Comparison of ENCODE assay signal across 19 cellular contexts in genomic region chr2:24026233-24026632, GRCh38. TPM values are rescaled to one million over a fixed set of nuclear protein-coding genes. Genes with fewer than 3 reads are reported as not detected.
"Had no signal": no experiment of that assay in that cellular context is flagged by ENCODE, and none has a peak within 500 bp of the region (broad histone marks: within the 10 kb centered on the region; RNA-seq: fewer than 3 reads in every experiment).

No MANE protein-coding gene starts in this region.

- H3K9me3 Mint-ChIP-seq: activated naive CD4-positive, alpha-beta T cell treated with anti-CD3 and anti-CD28 coated beads, Interleukin-2, amount 50 U/mL, for 24 hours; central memory CD8-positive, alpha-beta T cell; mesothelial cell of epicardium; nephron progenitor cell; stimulated activated naive CD8-positive, alpha-beta T cell treated with anti-CD3 and anti-CD28 coated beads, Interleukin-15, amount 100 ng/mL, for 72 hours; T-cell had no signal

- ATAC-seq: left colon; lower lobe of right lung; stimulated activated naive CD8-positive, alpha-beta T cell treated with anti-CD3 and anti-CD28 coated beads, Interleukin-15, amount 100 ng/mL, for 72 hours; T-cell had no signal

- H3K27ac ChIP-seq: brain microvascular endothelial cell, coronary artery, esophagus squamous epithelium, lower lobe of right lung, thoracic aorta had no signal

- H3K4me1 ChIP-seq: esophagus squamous epithelium, lower lobe of right lung had no signal

- H3K4me1 Mint-ChIP-seq: activated naive CD4-positive, alpha-beta T cell treated with anti-CD3 and anti-CD28 coated beads, Interleukin-2, amount 50 U/mL, for 24 hours; central memory CD8-positive, alpha-beta T cell; mesothelial cell of epicardium; nephron progenitor cell; stimulated activated naive CD8-positive, alpha-beta T cell treated with anti-CD3 and anti-CD28 coated beads, Interleukin-15, amount 100 ng/mL, for 72 hours; T-cell had no signal

- H3K4me3 ChIP-seq: coronary artery, esophagus squamous epithelium, lower lobe of right lung, thoracic aorta had no signal

- H3K27me3 ChIP-seq: brain microvascular endothelial cell, esophagus squamous epithelium had no signal

- FAIRE-seq: islet of Langerhans had no signal

- H3K9me3 ChIP-seq: esophagus squamous epithelium, lower lobe of right lung, thoracic aorta had no signal

- H3K4me3 Mint-ChIP-seq: activated naive CD4-positive, alpha-beta T cell treated with anti-CD3 and anti-CD28 coated beads, Interleukin-2, amount 50 U/mL, for 24 hours; central memory CD8-positive, alpha-beta T cell; mesothelial cell of epicardium; nephron progenitor cell; stimulated activated naive CD8-positive, alpha-beta T cell treated with anti-CD3 and anti-CD28 coated beads, Interleukin-15, amount 100 ng/mL, for 72 hours; T-cell had no signal

- DNase-seq: activated CD4-positive, alpha-beta T cell treated with anti-CD3 and anti-CD28 coated beads, Interleukin-2, amount 50 U/mL, for 48 hours; activated effector memory CD4-positive, alpha-beta T cell treated with anti-CD3 and anti-CD28 coated beads, Interleukin-2, amount 50 U/mL, for 16 hours; activated T-cell treated with anti-CD3 and anti-CD28 coated beads, Interleukin-2, amount 50 U/mL, for 48 hours; amniotic stem cell; brain microvascular endothelial cell; esophagus squamous epithelium; left colon; lower lobe of right lung; nephron progenitor cell; stimulated activated CD4-positive, alpha-beta T cell treated with anti-CD3 and anti-CD28 coated beads, Interleukin-1b, Interleukin-23, amount 100 ng/mL, for 48 hours; stimulated activated naive CD8-positive, alpha-beta T cell treated with anti-CD3 and anti-CD28 coated beads, Interleukin-15, amount 100 ng/mL, for 72 hours; T-cell had no signal

- H3K27me3 Mint-ChIP-seq: activated naive CD4-positive, alpha-beta T cell treated with anti-CD3 and anti-CD28 coated beads, Interleukin-2, amount 50 U/mL, for 24 hours; central memory CD8-positive, alpha-beta T cell; stimulated activated naive CD8-positive, alpha-beta T cell treated with anti-CD3 and anti-CD28 coated beads, Interleukin-15, amount 100 ng/mL, for 72 hours; T-cell had no signal

- H3K27ac Mint-ChIP-seq: activated naive CD4-positive, alpha-beta T cell treated with anti-CD3 and anti-CD28 coated beads, Interleukin-2, amount 50 U/mL, for 24 hours; mesothelial cell of epicardium; nephron progenitor cell; T-cell had no signal

RNA-seq across cellular contexts. Expression of gene MFSD2B, which starts 16.3 kb away (rescaled TPM):
- total RNA-seq: osteocyte had no signal
